ENCODE assay signal across 8 cellular contexts in genomic region chr1:10387611-10388386, GRCh38. TPM values are rescaled to one million over a fixed set of nuclear protein-coding genes. Genes with fewer than 3 reads are reported as not detected.
DNase-seq lines count a peak whose midpoint lies in the region; ATAC-seq and TF ChIP-seq lines count a peak whose summit lies in the region.

No MANE protein-coding gene starts in this region.

- peak; percentile 29 for TF ChIP-seq CTCF in osteocyte (IDR thresholded peaks at IDR 0.05)

- no peaks in the 10 kb centered on the region for H3K27me3 Mint-ChIP-seq in osteocyte (ENCODE audit: unreplicated experiment)

- peak overlapping the region; percentile 53 for H3K4me3 Mint-ChIP-seq in osteocyte (ENCODE audit: unreplicated experiment)

- ATAC-seq in GM19467 (IDR thresholded peaks at IDR 0.05; ENCODE audit: unreplicated experiment), result no peak

- peak overlapping the region; percentile 81 for H3K9ac ChIP-seq in SK-N-MC (ENCODE audit: insufficient read length)

- peak overlapping the region; percentile 77 for H3K4me3 ChIP-seq in SK-N-MC

- H3K9me3 ChIP-seq in SK-N-MC (ENCODE audit: low read depth, low read length), result no peaks in the 10 kb centered on the region

- DNase-seq in NCI-H1436 (lab: John Stamatoyannopoulos, UW) (peak; percentile 43), NCI-H1436 treated with DMSO at 0.1 percent for 48 hours (lab: John Stamatoyannopoulos, UW) (no peak), SK-N-MC (ENCODE audit: low read depth, low spot score) (peak; percentile 85), fibroblast of the conjunctiva (ENCODE audit: low read depth) (peak; percentile 77), osteocyte (ENCODE audit: extremely low spot score, unreplicated experiment) (no peak), UCSD-AML1 (lab: John Stamatoyannopoulos, UW; ENCODE audit: unreplicated experiment) (no peak), SK-N-DZ (ENCODE audit: low spot score) (no peak)

- H3K9me3 Mint-ChIP-seq in osteocyte (ENCODE audit: unreplicated experiment), result no peaks in the 10 kb centered on the region

- H3K27ac ChIP-seq in SK-N-MC, result peak overlapping the region; percentile 99

- H3K36me3 ChIP-seq in SK-N-MC (ENCODE audit: insufficient read depth, low read length), result no peaks in the 10 kb centered on the region

- H3K4me1 Mint-ChIP-seq in osteocyte (ENCODE audit: unreplicated experiment), result peaks cover 23% of the 10 kb centered on the region

- peaks cover 12% of the 10 kb centered on the region for H3K36me3 Mint-ChIP-seq in osteocyte (ENCODE audit: unreplicated experiment)

- peak overlapping the region; percentile 93 for H3K27ac Mint-ChIP-seq in osteocyte (ENCODE audit: unreplicated experiment)

RNA-seq across cellular contexts. Expression of gene PGD, which starts 11.1 kb away (rescaled TPM):
- total RNA-seq in osteocyte, result 197 and 199 TPM in 2 replicates
- polyA plus RNA-seq in SK-N-DZ (2014; cell fraction: cytosol; rRNA removed), result 108 and 148 TPM in 2 replicates
- polyA plus RNA-seq in SK-N-DZ (2014; cell fraction: nucleus; rRNA removed), result 57.6 and 66.8 TPM in 2 replicates

RNA-seq across cellular contexts. Expression of gene CENPS, which starts 42.4 kb away (rescaled TPM):
- total RNA-seq in osteocyte, result 12.0 and 14.1 TPM in 2 replicates
- polyA plus RNA-seq in SK-N-DZ (2014; cell fraction: cytosol; rRNA removed), result 5.5 and 10.3 TPM in 2 replicates
- 7.6 and 8.2 TPM in 2 replicates for polyA plus RNA-seq in SK-N-DZ (2014; cell fraction: nucleus; rRNA removed)

Comparison
In these comparisons a context has a peak if more than half of its experiments do, and no peak if none do; other contexts are left out.
1. DNase-seq: peak in NCI-H1436 (single experiment), SK-N-MC (single experiment) and fibroblast of the conjunctiva (single experiment); none in NCI-H1436 treated with DMSO at 0.1 percent for 48 hours (single experiment), osteocyte (single experiment), UCSD-AML1 (single experiment) and SK-N-DZ (single experiment).